Comparison of ENCODE assay signal across 10 cellular contexts in genomic region chr3:120198305-120198878, GRCh38.
A peak's percentile ranks its signal among the peaks of the same experiment; 100 is the strongest.
DNase-seq lines count a peak whose midpoint lies in the region; ATAC-seq and TF ChIP-seq lines count a peak whose summit lies in the region.
"Had no signal": no experiment of that assay in that cellular context is flagged by ENCODE, and none has a peak within 500 bp of the region (broad histone marks: within the 10 kb centered on the region; RNA-seq: fewer than 3 reads in every experiment).

No MANE protein-coding gene starts in this region.

- H3K9me3 ChIP-seq in psoas muscle (no peaks in the 10 kb centered on the region), tibial artery (no peaks in the 10 kb centered on the region)
- H3K9me3 ChIP-seq: MG63 had no signal

- H3K36me3 Mint-ChIP-seq in chondrocyte (ENCODE audit: low read depth), result no peaks in the 10 kb centered on the region
- H3K36me3 Mint-ChIP-seq in T-cell, result no peaks in the 10 kb centered on the region

- intact Hi-C loops in psoas muscle (cut with DNase I) (loop anchor here in 1 of 2 donors (5.0 kb wide), 1 partner anchor 306 kb away; no protein-coding TSS in a partner anchor), tibial artery (cut with DNase I; ENCODE audit: low total_unique reads) (no loop called here)

- CTCF ChIA-PET in T-cell (lab: Charles Lee), result interaction anchor here (0.6 to 1.0 kb wide), 2 partner anchors 14 to 305 kb away, joined by 3 read pairs; no protein-coding TSS in a partner anchor

- no peaks in the 10 kb centered on the region for H3K27me3 ChIP-seq in psoas muscle (ENCODE audit: insufficient read depth in 3 of 3, low read length in 2 of 3)
- no peaks in the 10 kb centered on the region for H3K27me3 ChIP-seq in tibial artery
- H3K27me3 ChIP-seq: MG63 had no signal

- H3K27me3 Mint-ChIP-seq in chondrocyte (ENCODE audit: low read depth) (no peaks in the 10 kb centered on the region), T-cell (no peaks in the 10 kb centered on the region)
- H3K27me3 Mint-ChIP-seq: CD4-positive, alpha-beta T cell had no signal

- no peak overlapping the region for H3K27ac ChIP-seq in psoas muscle
- no peak overlapping the region for H3K27ac ChIP-seq in tibial artery

- TF ChIP-seq CTCF in chondrocyte (IDR thresholded peaks at IDR 0.05) (peak; percentile 79), psoas muscle (IDR thresholded peaks at IDR 0.05) (no peak), tibial artery (IDR thresholded peaks at IDR 0.05) (no peak)

- H3K4me1 ChIP-seq in psoas muscle, result peaks cover 18% of the 10 kb centered on the region
- H3K4me1 ChIP-seq in tibial artery, result peaks cover 0 to 11% (median 1%) of the 10 kb centered on the region in 4 donors

- POLR2A ChIA-PET in T-cell (lab: Charles Lee), result no interaction called here

- no peak overlapping the region for H3K27ac Mint-ChIP-seq in chondrocyte (ENCODE audit: unreplicated experiment)
- H3K27ac Mint-ChIP-seq in T-cell, result no peak overlapping the region
- H3K27ac Mint-ChIP-seq: CD4-positive, alpha-beta T cell had no signal

- no peak overlapping the region for H3K4me3 Mint-ChIP-seq in chondrocyte (ENCODE audit: unreplicated experiment)
- H3K4me3 Mint-ChIP-seq in T-cell, result no peak overlapping the region
- H3K4me3 Mint-ChIP-seq: CD4-positive, alpha-beta T cell had no signal

- H3K4me3 ChIP-seq in psoas muscle (no peak overlapping the region), tibial artery (no peak overlapping the region)
- H3K4me3 ChIP-seq: MG63 had no signal

- H3K9me3 Mint-ChIP-seq in chondrocyte (ENCODE audit: low read depth) (no peaks in the 10 kb centered on the region), T-cell (no peaks in the 10 kb centered on the region)
- H3K9me3 Mint-ChIP-seq: CD4-positive, alpha-beta T cell had no signal

- WGBS in psoas muscle, 3 donors, result 57 to 63% (median 62%) methylated on average over 3 of the region's 3 CpGs

- peak; percentile 55 to 70 (median 65) for ATAC-seq in psoas muscle
- ATAC-seq in HG03378 (IDR thresholded peaks at IDR 0.05; ENCODE audit: unreplicated experiment), result no peak
- no peak for ATAC-seq in T-cell (replicated peaks in 1 of 4)

- H3K4me1 Mint-ChIP-seq in chondrocyte (ENCODE audit: low read depth) (peaks cover 5% of the 10 kb centered on the region), T-cell (no peaks in the 10 kb centered on the region)

- DNase-seq in NOMO-1 treated with DMSO at 0.1 percent for 48 hours (lab: John Stamatoyannopoulos, UW; ENCODE audit: unreplicated experiment), result peak; percentile 22
- no peak for DNase-seq in NOMO-1 treated with dmso at 0.1 percent for 144 hours (lab: John Stamatoyannopoulos, UW; ENCODE audit: unreplicated experiment)
- peak; percentile 19 for DNase-seq in NCI-H146 (lab: John Stamatoyannopoulos, UW)
- no peak for DNase-seq in chondrocyte (ENCODE audit: low spot score)
- DNase-seq in psoas muscle, result no peak
- no peak for DNase-seq in tibial artery
- no peak for DNase-seq in T-cell
- DNase-seq: CD4-positive, alpha-beta T cell; MG63 had no signal

- H3K36me3 ChIP-seq in psoas muscle (ENCODE audit: insufficient read depth in 1 of 2, low read depth in 1 of 2) (no peaks in the 10 kb centered on the region), tibial artery (no peaks in the 10 kb centered on the region)
- H3K36me3 ChIP-seq: MG63 had no signal

Comparison
In these comparisons a context has a peak if more than half of its experiments do, and no peak if none do; other contexts are left out.
1. DNase-seq: peak in NOMO-1 treated with DMSO at 0.1 percent for 48 hours (single experiment) and NCI-H146 (single experiment); none in NOMO-1 treated with dmso at 0.1 percent for 144 hours (single experiment), chondrocyte (single experiment), psoas muscle (0 of 2), tibial artery (0 of 2) and T-cell (0 of 34).
2. ATAC-seq: peak in psoas muscle (4 of 4); none in HG03378 (single experiment) and T-cell (0 of 4).